Comparison of ENCODE assay signal across 1 cellular context in genomic region chr1:151059342-151060240, GRCh38.
A peak's percentile ranks its signal among the peaks of the same experiment; 100 is the strongest.
TF ChIP-seq lines count a peak whose summit lies in the region.

Gene CDC42SE1, minus strand, starts transcription at chr1:151059622. Its CDS starts 3,892 bp downstream, at chr1:151055730.

TF ChIP-seq in GM12878, 131 proteins besides CTCF, POLR2A, EP300 and RAD21 (continued from another document):
- 0 out of 2 replicates have a peak, but pooled peaks have one; percentile 16 for TF ChIP-seq MTA2 (IDR thresholded peaks at IDR 0.05; ENCODE audit: low read depth)
- TF ChIP-seq TCF12 (IDR thresholded peaks at IDR 0.05; ENCODE audit: low read depth, low read length): 0 out of 2 replicates have a peak, but pooled peaks have one; percentile 4
- TF ChIP-seq MYB (IDR thresholded peaks at IDR 0.05; ENCODE audit: borderline replicate concordance, low read depth, low read length): no peak
- TF ChIP-seq ELK1 (IDR thresholded peaks at IDR 0.05; ENCODE audit: low read depth, low read length): peak; percentile 65; the same call in 1 of the 2 replicates
- TF ChIP-seq GABPA (IDR thresholded peaks at IDR 0.05; ENCODE audit: low read depth): 0 out of 2 replicates have a peak, but pooled peaks have one; percentile 31
- TF ChIP-seq EGR1 (IDR thresholded peaks at IDR 0.05; ENCODE audit: borderline replicate concordance in 1 of 2, low read depth in 2 of 2, low read length in 2 of 2): peak; percentile 31 to 92
- TF ChIP-seq MXI1 (IDR thresholded peaks at IDR 0.05; ENCODE audit: low read depth, low read length): peak; percentile 71; the same call in 1 of the 2 replicates
- TF ChIP-seq MTA3 (IDR thresholded peaks at IDR 0.05; ENCODE audit: borderline replicate concordance, low read length): no peak
- TF ChIP-seq YBX1 (IDR thresholded peaks at IDR 0.05): no peak
- peak; percentile 19 for TF ChIP-seq EED (IDR thresholded peaks at IDR 0.05; ENCODE audit: low read depth)
- no peak; the same call in 1 of the 2 replicates for TF ChIP-seq ATF2 (IDR thresholded peaks at IDR 0.05; ENCODE audit: low read length)
- peak; percentile 96 for TF ChIP-seq PML (IDR thresholded peaks at IDR 0.05; ENCODE audit: low read length)
- TF ChIP-seq GATAD2B (conservative IDR thresholded peaks at IDR 0.05; ENCODE audit: low read depth): peak; percentile 94
- no peak for TF ChIP-seq ZNF274 (IDR thresholded peaks at IDR 0.05; ENCODE audit: insufficient read depth, insufficient read length)
- no peak for TF ChIP-seq CUX1 (IDR thresholded peaks at IDR 0.05; ENCODE audit: insufficient replicate concordance, low read depth, low read length)
- TF ChIP-seq REST (IDR thresholded peaks at IDR 0.05; ENCODE audit: low read depth, low read length): no peak
- 0 out of 2 replicates have a peak, but pooled peaks have one; percentile 20 for TF ChIP-seq ZNF217 (IDR thresholded peaks at IDR 0.05)
- no peak for TF ChIP-seq IRF3 (IDR thresholded peaks at IDR 0.05)
- peak; percentile 92 for TF ChIP-seq POLR2AphosphoS5 (IDR thresholded peaks at IDR 0.05; ENCODE audit: low read length)
- 0 out of 4 replicates have a peak, but pooled peaks of 1 of the 2 experiments have one; percentile 24 for TF ChIP-seq ETV6 (conservative IDR thresholded peaks at IDR 0.05 in 1 of 2, IDR thresholded peaks at IDR 0.05 in 1 of 2; ENCODE audit: borderline replicate concordance in 1 of 2, low read depth in 1 of 2)
- TF ChIP-seq RELA (IDR thresholded peaks at IDR 0.05; ENCODE audit: borderline replicate concordance, partially characterized antibody): peak; percentile 54
- TF ChIP-seq BMI1 (IDR thresholded peaks at IDR 0.05; ENCODE audit: borderline replicate concordance): no peak
- no peak for TF ChIP-seq SP1 (IDR thresholded peaks at IDR 0.05; ENCODE audit: low read depth, low read length)
- TF ChIP-seq JUNB (IDR thresholded peaks at IDR 0.05): no peak
- no peak for TF ChIP-seq SRF (IDR thresholded peaks at IDR 0.05; ENCODE audit: low read depth in 2 of 2, low read length in 2 of 2)
- no peak for TF ChIP-seq ZSCAN29 (IDR thresholded peaks at IDR 0.05)
- peak; percentile 41; the same call in 1 of the 2 replicates for TF ChIP-seq PAX5 (IDR thresholded peaks at IDR 0.05; ENCODE audit: borderline replicate concordance, low read depth, low read length)
- no peak for TF ChIP-seq PAX8 (IDR thresholded peaks at IDR 0.05)
- no peak for TF ChIP-seq HDAC6 (IDR thresholded peaks at IDR 0.05; ENCODE audit: unreplicated experiment)
- no peak for TF ChIP-seq HSF1 (IDR thresholded peaks at IDR 0.05; ENCODE audit: low read depth, low read length)
- TF ChIP-seq ZNF207 (IDR thresholded peaks at IDR 0.05; ENCODE audit: borderline replicate concordance): peak; percentile 81; the same call in 1 of the 2 replicates
- TF ChIP-seq SUZ12 (IDR thresholded peaks at IDR 0.05; ENCODE audit: unreplicated experiment): no peak
- TF ChIP-seq FOS (IDR thresholded peaks at IDR 0.05; ENCODE audit: borderline replicate concordance, extremely low read depth, insufficient read length): no peak
